In the genomic region with DNA sequence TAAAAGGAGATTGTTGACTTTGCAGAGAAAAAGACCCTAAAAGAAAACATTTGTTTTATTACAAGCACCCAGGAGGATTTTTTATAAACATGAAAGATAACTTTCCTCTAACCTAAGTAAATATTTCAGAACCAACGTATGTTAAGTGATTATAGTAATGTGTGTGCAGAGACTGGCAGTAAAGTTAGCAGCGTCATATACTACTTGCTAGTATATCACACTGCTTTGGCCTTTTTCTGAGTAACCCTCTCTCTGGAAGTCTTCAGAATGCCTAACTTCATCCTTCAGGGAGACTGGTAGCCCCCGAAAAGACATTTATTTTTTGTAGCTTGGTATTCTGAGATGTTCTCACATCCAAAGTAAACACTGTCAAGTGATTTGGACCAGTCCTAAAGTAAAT, we compare ENCODE assay signal across 20 cellular contexts. TPM values are rescaled to one million over a fixed set of nuclear protein-coding genes. Genes with fewer than 3 reads are reported as not detected.
DNase-seq lines count a peak whose midpoint lies in the region; ATAC-seq and TF ChIP-seq lines count a peak whose summit lies in the region.
"Had no signal": no experiment of that assay in that cellular context is flagged by ENCODE, and none has a peak within 500 bp of the region (broad histone marks: within the 10 kb centered on the region; RNA-seq: fewer than 3 reads in every experiment).

No MANE protein-coding gene starts in this region.

- H3K9ac ChIP-seq in BLaER1, result no peak overlapping the region; the same call in 1 of the 2 replicates
- no peak overlapping the region for H3K9ac ChIP-seq in HUES48 (ENCODE audit: low read depth, low read length)
- H3K9ac ChIP-seq: KMS-11, SK-N-SH had no signal

- no peak overlapping the region for H3K4me3 Mint-ChIP-seq in WTC11
- H3K4me3 Mint-ChIP-seq: CD4-positive, alpha-beta T cell had no signal

- no peak for DNase-seq in WTC11 (ENCODE audit: low spot score)
- peak; percentile 10 for DNase-seq in osteoblast (ENCODE audit: insufficient read length, low spot score, missing footprints)
- no peak for DNase-seq in DMS79 treated with DMSO at 0.1 percent for 48 hours (lab: John Stamatoyannopoulos, UW)
- no peak for DNase-seq in substantia nigra (lab: John Stamatoyannopoulos, UW)
- DNase-seq: 8988T; ACHN; CD4-positive, alpha-beta T cell; NCI-H1092 treated with DMSO at 0.1 percent for 48 hours; NCI-H1436; NCI-H187; NCI-H2171 treated with DMSO at 0.1 percent for 48 hours; NCI-H345; NCI-H510A treated with DMSO at 0.1 percent for 48 hours; SK-N-SH; SW 1271 had no signal

- ATAC-seq in WTC11, result no peak
- no peak for ATAC-seq in GM18517 (IDR thresholded peaks at IDR 0.05; ENCODE audit: unreplicated experiment)
- ATAC-seq: HCT116 had no signal

- H3K4me3 ChIP-seq in BLaER1 (no peak overlapping the region), HUES48 (ENCODE audit: low read depth, low read length) (no peak overlapping the region), osteoblast (ENCODE audit: insufficient read depth, low read length) (no peak overlapping the region)

- no peaks in the 10 kb centered on the region for H3K27me3 Mint-ChIP-seq in WTC11 (ENCODE audit: low read depth)
- H3K27me3 Mint-ChIP-seq: CD4-positive, alpha-beta T cell had no signal

- H3K4me1 ChIP-seq in BLaER1, result peaks cover 97% of the 10 kb centered on the region
- peaks cover 57% of the 10 kb centered on the region for H3K4me1 ChIP-seq in HUES48 (ENCODE audit: control insufficient read depth, insufficient read depth, low read length)
- no peaks in the 10 kb centered on the region for H3K4me1 ChIP-seq in osteoblast (ENCODE audit: insufficient read depth, low read length)

- H4K20me1 ChIP-seq in BLaER1, result peaks cover 100% of the 10 kb centered on the region
- H4K20me1 ChIP-seq in osteoblast (ENCODE audit: insufficient read depth, low read length), result peaks cover 30% of the 10 kb centered on the region

- H3K27me3 ChIP-seq in BLaER1, result no peaks in the 10 kb centered on the region
- H3K27me3 ChIP-seq in HUES48 (ENCODE audit: control insufficient read depth, insufficient read depth, low read length), result no peaks in the 10 kb centered on the region
- H3K27me3 ChIP-seq in osteoblast (ENCODE audit: insufficient read depth, low read length), result no peaks in the 10 kb centered on the region

- H3K9me3 Mint-ChIP-seq in WTC11, result no peaks in the 10 kb centered on the region
- H3K9me3 Mint-ChIP-seq: CD4-positive, alpha-beta T cell had no signal

- POLR2A ChIA-PET in WTC11 (lab: Charles Lee), result no interaction called here

- peaks cover 36% of the 10 kb centered on the region for H3K79me2 ChIP-seq in osteoblast (ENCODE audit: insufficient read depth, low read length)

- no peak overlapping the region for H2AFZ ChIP-seq in osteoblast (ENCODE audit: low read length)

- no peak overlapping the region for H3K27ac Mint-ChIP-seq in WTC11
- H3K27ac Mint-ChIP-seq: CD4-positive, alpha-beta T cell had no signal

- peaks cover 79% of the 10 kb centered on the region for H3K4me1 Mint-ChIP-seq in WTC11

- TF ChIP-seq CTCF in WTC11 (IDR thresholded peaks at IDR 0.05) (no peak), osteoblast (IDR thresholded peaks at IDR 0.05; ENCODE audit: extremely low read depth, low read depth, low read length) (no peak)

- CTCF ChIA-PET in WTC11 (lab: Charles Lee), result no interaction called here

- H3K9me3 ChIP-seq in BLaER1, result no peaks in the 10 kb centered on the region
- no peaks in the 10 kb centered on the region for H3K9me3 ChIP-seq in HUES48 (ENCODE audit: control insufficient read depth, insufficient read depth, low read length)
- no peaks in the 10 kb centered on the region for H3K9me3 ChIP-seq in osteoblast (ENCODE audit: low read depth, low read length)
- H3K9me3 ChIP-seq: SK-N-SH had no signal

- H3K27ac ChIP-seq in BLaER1 (no peak overlapping the region), HUES48 (ENCODE audit: low read depth, low read length) (peak overlapping the region; percentile 9), osteoblast (ENCODE audit: low read depth, low read length) (no peak overlapping the region), substantia nigra (ENCODE audit: low read depth, low read length, poor library complexity, severe bottlenecking) (no peak overlapping the region)
- H3K27ac ChIP-seq: KMS-11 had no signal

- H3K36me3 ChIP-seq in BLaER1 (peaks cover 40% of the 10 kb centered on the region), HUES48 (ENCODE audit: control insufficient read depth, insufficient read depth, low read length) (peaks cover 13% of the 10 kb centered on the region), osteoblast (ENCODE audit: insufficient read depth, low read length) (no peaks in the 10 kb centered on the region)

- peaks cover 2% of the 10 kb centered on the region; the same call in 1 of the 2 replicates for H3K36me3 Mint-ChIP-seq in WTC11

- H3K4me2 ChIP-seq in BLaER1, result peak overlapping the region; percentile 43
- no peak overlapping the region for H3K4me2 ChIP-seq in osteoblast (ENCODE audit: insufficient read depth, low read length)
- H3K4me2 ChIP-seq: KMS-11, SK-N-SH had no signal

TF ChIP-seq in WTC11, 78 proteins besides CTCF, POLR2A, EP300 and RAD21:
- peak; percentile 75; the same call in 1 of the 2 replicates for TF ChIP-seq ZNF121 (CRISPR knock-in tag; IDR thresholded peaks at IDR 0.05)
- TF ChIP-seq, protein P1, sequence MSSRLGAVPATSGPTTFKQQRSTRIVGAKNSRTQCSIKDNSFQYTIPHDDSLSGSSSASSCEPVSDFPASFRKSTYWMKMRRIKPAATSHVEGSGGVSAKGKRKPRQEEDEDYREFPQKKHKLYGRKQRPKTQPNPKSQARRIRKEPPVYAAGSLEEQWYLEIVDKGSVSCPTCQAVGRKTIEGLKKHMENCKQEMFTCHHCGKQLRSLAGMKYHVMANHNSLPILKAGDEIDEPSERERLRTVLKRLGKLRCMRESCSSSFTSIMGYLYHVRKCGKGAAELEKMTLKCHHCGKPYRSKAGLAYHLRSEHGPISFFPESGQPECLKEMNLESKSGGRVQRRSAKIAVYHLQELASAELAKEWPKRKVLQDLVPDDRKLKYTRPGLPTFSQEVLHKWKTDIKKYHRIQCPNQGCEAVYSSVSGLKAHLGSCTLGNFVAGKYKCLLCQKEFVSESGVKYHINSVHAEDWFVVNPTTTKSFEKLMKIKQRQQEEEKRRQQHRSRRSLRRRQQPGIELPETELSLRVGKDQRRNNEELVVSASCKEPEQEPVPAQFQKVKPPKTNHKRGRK (CRISPR knock-in tag; IDR thresholded peaks at IDR 0.05; ENCODE audit: borderline replicate concordance), result no peak

RNA-seq across cellular contexts. Expression of a gene that starts 17.9 kb away (rescaled TPM):
- 115 to 124 TPM (median 121 TPM) in 3 replicates for total RNA-seq in WTC11 (2021)
- total RNA-seq in osteoblast, result 89.0 and 98.1 TPM in 2 replicates
